ENCODE assay signal across 20 cellular contexts in the genomic region with DNA sequence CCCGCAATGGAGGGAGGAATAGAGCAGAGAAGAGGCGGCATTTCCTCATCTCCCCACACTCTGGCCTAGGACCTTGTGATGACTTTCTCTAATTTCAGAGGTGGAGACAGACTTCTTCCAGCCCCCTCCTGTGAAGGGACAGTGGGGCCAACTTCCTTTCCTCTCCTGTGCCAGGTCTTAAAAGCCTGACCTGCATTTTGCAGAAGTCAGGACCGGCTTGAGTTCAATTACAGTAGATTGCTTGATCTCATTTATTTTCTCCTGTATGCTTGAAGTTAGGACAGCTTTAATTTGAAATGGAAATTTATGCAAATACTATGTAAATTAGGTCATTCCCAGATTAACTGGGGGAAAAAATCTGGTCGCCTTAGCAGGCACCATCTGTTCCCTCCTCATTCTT.
"Had no signal": no experiment of that assay in that cellular context is flagged by ENCODE, and none has a peak within 500 bp of the region (broad histone marks: within the 10 kb centered on the region; RNA-seq: fewer than 3 reads in every experiment).

No MANE protein-coding gene starts in this region.

- H3K27me3 ChIP-seq: brain microvascular endothelial cell, foreskin keratinocyte, left lung, testis, uterus had no signal

- H3K27ac ChIP-seq: brain microvascular endothelial cell, foreskin keratinocyte, hepatocyte, left lung, prostate gland, testis, uterus had no signal

- H3K36me3 ChIP-seq: brain microvascular endothelial cell, left lung, prostate gland, uterus had no signal

- H3K79me2 ChIP-seq: hepatocyte had no signal

- ATAC-seq: activated CD4-positive, CD25-positive, alpha-beta regulatory T cell treated with anti-CD3 and anti-CD28 coated beads, Interleukin-2, amount 50 U/mL, for 24 hours; activated CD8-positive, alpha-beta T cell treated with anti-CD3 and anti-CD28 coated beads for 36 hours; activated naive CD4-positive, alpha-beta T cell treated with anti-CD3 and anti-CD28 coated beads, Interleukin-2, amount 50 U/mL, for 72 hours; foreskin keratinocyte; left lung; natural killer cell; stimulated activated naive B cell treated with anti-CD40 and anti-IgM and Interleukin-4, amounts not matched to agents 10 μg/mL and 1 μg/mL and 100 μg/mL, for 72 hours had no signal

- H2AFZ ChIP-seq: hepatocyte had no signal

- DNase-seq: activated CD4-positive, alpha-beta T cell treated with anti-CD3 and anti-CD28 coated beads, Interleukin-2, amount 10 ng/mL, durations not matched to agents 7 days and 5 days; activated CD8-positive, alpha-beta T cell treated with anti-CD3 and anti-CD28 coated beads for 36 hours; aorta; brain microvascular endothelial cell; effector memory CD4-positive, alpha-beta T cell; foreskin keratinocyte; immature natural killer cell; left lung; natural killer cell; stimulated activated CD4-positive, alpha-beta T cell treated with anti-CD3 and anti-CD28 coated beads, Interleukin-2, amount 100 ng/mL, for 48 hours; stimulated activated CD8-positive, alpha-beta memory T cell treated with anti-CD3 and anti-CD28 coated beads, Interleukin-4, amount 100 ng/mL, for 48 hours; stimulated activated naive B cell treated with anti-CD40 and anti-IgM and Interleukin-4, amounts not matched to agents 10 μg/mL and 1 μg/mL and 100 μg/mL, for 72 hours; T1000; testis; trophoblast cell; uterus had no signal

- H3K4me1 ChIP-seq: foreskin keratinocyte, uterus had no signal

- H3K4me3 ChIP-seq: hepatocyte, left lung, prostate gland, testis, uterus had no signal

- H3K9me3 ChIP-seq: left lung, prostate gland, testis, uterus had no signal

- H3K4me2 ChIP-seq: hepatocyte had no signal
